Comparison of ENCODE assay signal across 8 cellular contexts in the genomic region with DNA sequence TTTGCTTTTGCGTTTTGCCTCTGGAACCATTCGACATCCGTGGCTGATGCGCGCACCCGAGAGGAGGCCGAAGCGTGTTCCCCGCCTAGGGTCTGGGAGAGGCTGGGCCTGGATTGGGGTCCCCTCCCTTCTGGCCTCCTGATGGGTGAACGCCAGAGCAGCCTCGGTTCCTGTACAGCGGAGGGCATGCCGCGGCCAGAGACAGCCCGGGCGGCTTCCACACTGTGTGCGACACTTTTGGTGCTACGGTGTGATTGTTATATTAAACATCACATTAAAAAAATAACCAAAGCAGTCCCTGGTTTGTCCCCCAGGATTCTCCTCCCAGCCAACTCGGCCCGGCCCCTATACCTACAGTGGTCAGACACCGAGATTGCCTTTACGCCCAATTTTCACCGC. TPM values are rescaled to one million over a fixed set of nuclear protein-coding genes. Genes with fewer than 3 reads are reported as not detected.
DNase-seq lines count a peak whose midpoint lies in the region; ATAC-seq and TF ChIP-seq lines count a peak whose summit lies in the region.

No MANE protein-coding gene starts in this region.

- H3K27me3 Mint-ChIP-seq in T-helper 2 cell treated with Interferon-gamma antibody and Interleukin-4, amounts not matched to agents 5 μg/mL and 100 μg/mL, for 36 hours (ENCODE audit: low read depth): peaks cover 83% of the 10 kb centered on the region
- peaks cover 50% of the 10 kb centered on the region for H3K27me3 Mint-ChIP-seq in activated naive CD8-positive, alpha-beta T cell

- H3K4me3 Mint-ChIP-seq in T-helper 2 cell treated with Interferon-gamma antibody and Interleukin-4, amounts not matched to agents 5 μg/mL and 100 μg/mL, for 36 hours: peak overlapping the region; percentile 51
- H3K4me3 Mint-ChIP-seq in activated naive CD8-positive, alpha-beta T cell: peak overlapping the region; percentile 72

- TF ChIP-seq CTCF in right lobe of liver (IDR thresholded peaks at IDR 0.05) (no peak), tibial nerve (IDR thresholded peaks at IDR 0.05) (no peak)

- H3K4me3 ChIP-seq in right lobe of liver (peak overlapping the region in 2 of 3 donors; percentile 57 to 60), tibial nerve (peak overlapping the region; percentile 44 to 69 (median 54))

- DNase-seq in T-helper 2 cell treated with Interferon-gamma antibody and Interleukin-4, amounts not matched to agents 5 μg/mL and 100 μg/mL, for 36 hours (ENCODE audit: low spot score): no peak
- DNase-seq in T-helper 2 cell (no peak), right lobe of liver (no peak), tibial nerve (ENCODE audit: low spot score in 2 of 2) (peak in 1 of 2 donors; percentile 14)
- no peak for DNase-seq in stimulated activated CD4-positive, alpha-beta T cell treated with anti-CD3 and anti-CD28 coated beads, Interleukin-12 subunit alpha, Interleukin-12 subunit beta, amount 100 ng/mL, for 4 hours

- no peaks in the 10 kb centered on the region for H3K9me3 Mint-ChIP-seq in T-helper 2 cell treated with Interferon-gamma antibody and Interleukin-4, amounts not matched to agents 5 μg/mL and 100 μg/mL, for 36 hours
- H3K9me3 Mint-ChIP-seq in activated naive CD8-positive, alpha-beta T cell (ENCODE audit: low read depth): no peaks in the 10 kb centered on the region

- H3K27ac ChIP-seq in right lobe of liver: no peak overlapping the region
- H3K27ac ChIP-seq in tibial nerve: peak overlapping the region in 2 of 4 donors; percentile 60 to 64

- WGBS in right lobe of liver (ENCODE audit: insufficient coverage, low coverage, low lambda C conversion rate, missing lambda C conversion rate): 14% methylated on average over 22 of the region's 23 CpGs
- WGBS in tibial nerve, 2 donors: 67 to 74% methylated on average over 22 to 23 of the region's 23 CpGs

- intact Hi-C loops in right lobe of liver (cut with DNase I): loop anchor here in 1 of 2 donors (10.0 kb wide), 1 partner anchor 65 kb away; a partner anchor contains a TSS

- H3K4me1 Mint-ChIP-seq in T-helper 2 cell treated with Interferon-gamma antibody and Interleukin-4, amounts not matched to agents 5 μg/mL and 100 μg/mL, for 36 hours (ENCODE audit: low read depth): peaks cover 7% of the 10 kb centered on the region
- H3K4me1 Mint-ChIP-seq in activated naive CD8-positive, alpha-beta T cell (ENCODE audit: low read depth): peaks cover 38% of the 10 kb centered on the region

- peaks cover 17 to 48% of the 10 kb centered on the region in 2 donors for H3K27me3 ChIP-seq in right lobe of liver
- peaks cover 0 to 91% of the 10 kb centered on the region in 2 donors for H3K27me3 ChIP-seq in tibial nerve

- H3K27ac Mint-ChIP-seq in T-helper 2 cell treated with Interferon-gamma antibody and Interleukin-4, amounts not matched to agents 5 μg/mL and 100 μg/mL, for 36 hours: no peak overlapping the region
- no peak overlapping the region for H3K27ac Mint-ChIP-seq in activated naive CD8-positive, alpha-beta T cell

- H3K36me3 ChIP-seq in right lobe of liver: no peaks in the 10 kb centered on the region
- no peaks in the 10 kb centered on the region for H3K36me3 ChIP-seq in tibial nerve

- TF ChIP-seq EP300 in tibial nerve (IDR thresholded peaks at IDR 0.05): no peak

- no peak for TF ChIP-seq POLR2A in right lobe of liver (IDR thresholded peaks at IDR 0.05)
- no peak for TF ChIP-seq POLR2A in tibial nerve (IDR thresholded peaks at IDR 0.05)

- H3K9me3 ChIP-seq in right lobe of liver (no peaks in the 10 kb centered on the region), tibial nerve (no peaks in the 10 kb centered on the region)

- ATAC-seq in right lobe of liver (peak; percentile 1 to 11 (median 4)), HG03095 (IDR thresholded peaks at IDR 0.05; ENCODE audit: unreplicated experiment) (no peak), HG03565 (IDR thresholded peaks at IDR 0.05; ENCODE audit: unreplicated experiment) (no peak)

- H3K4me1 ChIP-seq in right lobe of liver: peaks cover 0 to 15% (median 4%) of the 10 kb centered on the region in 4 donors
- H3K4me1 ChIP-seq in tibial nerve: peaks cover 0 to 66% (median 18%) of the 10 kb centered on the region in 4 donors

- H3K36me3 Mint-ChIP-seq in T-helper 2 cell treated with Interferon-gamma antibody and Interleukin-4, amounts not matched to agents 5 μg/mL and 100 μg/mL, for 36 hours (ENCODE audit: low read depth): no peaks in the 10 kb centered on the region
- H3K36me3 Mint-ChIP-seq in activated naive CD8-positive, alpha-beta T cell: no peaks in the 10 kb centered on the region

RNA-seq across cellular contexts. Expression of a gene that starts 3.7 kb away (rescaled TPM):
- total RNA-seq in right lobe of liver (not detected), tibial nerve (10 to 100 TPM in 2 of 4 donors, 1 to 10 TPM in 2; 8.7 to 16.9 (median 11.3) TPM)

RNA-seq across cellular contexts. Expression of a gene that starts 5.2 kb away (rescaled TPM):
- under 1 TPM in 1 of 6 experiments, not detected in 5; 0.09 TPM for total RNA-seq in right lobe of liver
- total RNA-seq in tibial nerve: 10 to 100 TPM; 10.5 to 13.8 (median 12.7) TPM

RNA-seq across cellular contexts. Expression of a gene that starts 7.8 kb away (rescaled TPM):
- total RNA-seq in right lobe of liver (under 1 TPM in 4 of 6 experiments, not detected in 2; 0.17 to 0.26 (median 0.25) TPM), tibial nerve (10 to 100 TPM in 1 of 4 donors, 1 to 10 TPM in 3; 7.0 to 18.8 (median 8.7) TPM)

RNA-seq across cellular contexts. Expression of a gene that starts 12.6 kb away (rescaled TPM):
- not detected for total RNA-seq in right lobe of liver
- total RNA-seq in tibial nerve: 10 to 100 TPM; 11.1 to 30.9 (median 18.7) TPM

RNA-seq across cellular contexts. Expression of a gene that starts 14.0 kb away (rescaled TPM):
- not detected for total RNA-seq in right lobe of liver
- 10 to 100 TPM; 19.0 to 34.1 (median 24.9) TPM for total RNA-seq in tibial nerve

Comparison
In these comparisons a context has a peak if more than half of its experiments do, and no peak if none do; other contexts are left out.
1. ATAC-seq: peak in right lobe of liver (4 of 4); none in HG03095 (single experiment) and HG03565 (single experiment).
2. RNA of a gene that starts 3.7 kb away (total RNA-seq): 8.7 to 16.9 TPM in tibial nerve; not detected in right lobe of liver; every median in the first group is over 4 times any median in the second.
3. RNA of a gene that starts 5.2 kb away (total RNA-seq): 10.5 to 13.8 TPM in tibial nerve; 0.09 TPM in right lobe of liver; every median in the first group is over 10 times any median in the second.
4. RNA of a gene that starts 7.8 kb away (total RNA-seq): 7.0 to 18.8 TPM in tibial nerve; 0.17 to 0.26 TPM in right lobe of liver; every median in the first group is over 4 times any median in the second.